Comparison of ENCODE assay signal across 8 cellular contexts in the genomic region with DNA sequence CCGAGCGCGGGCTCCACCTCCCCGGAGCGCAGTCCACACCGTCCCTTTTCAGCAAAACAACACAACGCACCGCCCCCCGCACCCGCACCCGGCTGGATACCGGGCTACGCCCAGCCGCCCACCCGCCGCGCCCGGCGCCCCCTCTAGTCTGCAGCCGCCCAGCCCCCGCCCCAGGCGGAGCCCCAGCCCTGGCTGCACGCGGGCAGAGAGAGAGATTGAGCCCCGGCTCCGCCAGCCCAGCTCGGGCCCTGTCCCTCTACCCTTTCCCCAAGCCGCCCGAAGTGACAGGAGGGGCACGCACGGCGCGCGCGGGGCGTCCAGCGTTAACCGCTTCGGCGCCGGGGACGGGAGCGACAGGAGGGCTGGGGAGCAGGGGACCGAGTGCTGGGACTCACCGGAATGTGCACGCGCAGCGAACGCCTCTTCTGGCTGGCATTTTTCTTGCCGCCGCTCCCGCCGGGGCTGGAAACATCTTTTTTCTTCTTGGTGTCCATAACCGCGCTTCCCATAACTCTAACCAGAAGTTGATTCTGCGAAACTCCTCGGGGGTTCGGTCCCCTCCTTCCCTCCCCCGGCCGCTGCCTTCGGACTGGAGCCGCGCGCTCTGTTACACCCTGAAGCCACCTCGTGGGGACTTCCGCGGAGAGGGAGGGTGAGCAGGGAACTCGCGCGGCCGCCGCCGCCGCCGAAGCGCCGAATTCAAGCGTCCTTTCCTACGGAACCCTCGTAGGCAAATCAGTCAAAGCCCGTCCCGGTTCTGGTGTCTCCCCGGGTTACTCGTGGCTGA. TPM values are rescaled to one million over a fixed set of nuclear protein-coding genes. Genes with fewer than 3 reads are reported as not detected.
DNase-seq lines count a peak whose midpoint lies in the region; ATAC-seq and TF ChIP-seq lines count a peak whose summit lies in the region.

No MANE protein-coding gene starts in this region.

- no peak overlapping the region for H2BK5ac ChIP-seq in trophoblast cell (ENCODE audit: low read depth, low read length, poor library complexity)

- H2BK12ac ChIP-seq in trophoblast cell (ENCODE audit: low read length), result no peak overlapping the region

- no peak overlapping the region for H3K27ac ChIP-seq in trophoblast cell (ENCODE audit: low read depth, low read length)
- peak overlapping the region; percentile 87 to 94 for H3K27ac ChIP-seq in tibial artery

- no CpG with 5 or more reads among the region's 84 CpGs for WGBS in trophoblast cell (ENCODE audit: extremely low coverage, insufficient coverage, insufficient read length)

- no peak overlapping the region for H4K8ac ChIP-seq in trophoblast cell (ENCODE audit: low read depth, low read length)

- H2BK120ac ChIP-seq in trophoblast cell (ENCODE audit: insufficient read depth, low read length, poor library complexity), result no peak overlapping the region

- peak overlapping the region; percentile 99 for H3K4me2 ChIP-seq in trophoblast cell (ENCODE audit: low read length)

- H3K27me3 Mint-ChIP-seq in activated naive CD4-positive, alpha-beta T cell treated with anti-CD3 and anti-CD28 coated beads, Interleukin-2, amount 10 ng/mL, durations not matched to agents 7 days and 5 days, result peaks cover 38% of the 10 kb centered on the region

- H3K4me1 ChIP-seq in trophoblast cell (ENCODE audit: control insufficient read depth in 1 of 2, insufficient read depth in 2 of 2, low read length in 2 of 2), result peaks cover 14 to 21% of the 10 kb centered on the region in 2 experiments
- H3K4me1 ChIP-seq in tibial artery, result peaks cover 0 to 25% (median 18%) of the 10 kb centered on the region in 4 donors

- peaks cover 11% of the 10 kb centered on the region for H3K4me1 Mint-ChIP-seq in activated naive CD4-positive, alpha-beta T cell treated with anti-CD3 and anti-CD28 coated beads, Interleukin-2, amount 10 ng/mL, durations not matched to agents 7 days and 5 days

- H2AK5ac ChIP-seq in trophoblast cell (ENCODE audit: low read length), result no peak overlapping the region

- CTCF ChIA-PET in activated naive CD4-positive, alpha-beta T cell treated with anti-CD3 and anti-CD28 coated beads, Interleukin-2, amount 10 ng/mL, durations not matched to agents 7 days and 5 days (lab: Charles Lee), result no interaction called here

- intact Hi-C loops in cardiac septum (cut with DNase I), result no loop called here
- intact Hi-C loops in tibial artery (cut with DNase I; ENCODE audit: low total_unique reads), result loop anchor here (10.0 kb wide), 2 partner anchors 92 to 148 kb away; a partner anchor contains a TSS

- no peak overlapping the region for H3K4ac ChIP-seq in trophoblast cell (ENCODE audit: low read depth, low read length)

- peaks cover 2% of the 10 kb centered on the region for H3K79me1 ChIP-seq in trophoblast cell (ENCODE audit: low read length)

- ATAC-seq in HG03159 (IDR thresholded peaks at IDR 0.05; ENCODE audit: unreplicated experiment), result peak; percentile 35

- no peak overlapping the region for H3K14ac ChIP-seq in trophoblast cell (ENCODE audit: low read length)

- H3K9ac ChIP-seq in trophoblast cell (ENCODE audit: low read length), result no peak overlapping the region

- H3K9me3 Mint-ChIP-seq in activated naive CD4-positive, alpha-beta T cell treated with anti-CD3 and anti-CD28 coated beads, Interleukin-2, amount 10 ng/mL, durations not matched to agents 7 days and 5 days, result no peaks in the 10 kb centered on the region

- H2AFZ ChIP-seq in trophoblast cell (ENCODE audit: insufficient read depth, low read length, poor library complexity), result peak overlapping the region; percentile 52

- H3K4me3 ChIP-seq in trophoblast cell (ENCODE audit: low read depth, low read length) (peak overlapping the region; percentile 71), tibial artery (peak overlapping the region; percentile 79 to 88)

- DNase-seq in DMS 273 (lab: John Stamatoyannopoulos, UW; ENCODE audit: unreplicated experiment), result peak; percentile 92
- peak; percentile 60 for DNase-seq in RPMI8226
- DNase-seq in activated naive CD4-positive, alpha-beta T cell treated with anti-CD3 and anti-CD28 coated beads, Interleukin-2, amount 10 ng/mL, durations not matched to agents 7 days and 5 days, result peak; percentile 86
- peak; percentile 83 for DNase-seq in cardiac septum (ENCODE audit: low spot score)
- peak in 1 of 2 donors; percentile 42 for DNase-seq in trophoblast cell
- DNase-seq in tibial artery, result peak; percentile 89 to 92
- DNase-seq in epidermal melanocyte (ENCODE audit: insufficient read length, low spot score), result no peak

- peaks cover 1% of the 10 kb centered on the region for H3K36me3 Mint-ChIP-seq in activated naive CD4-positive, alpha-beta T cell treated with anti-CD3 and anti-CD28 coated beads, Interleukin-2, amount 10 ng/mL, durations not matched to agents 7 days and 5 days

- TF ChIP-seq CTCF in tibial artery (IDR thresholded peaks at IDR 0.05), result no peak

- H4K12ac ChIP-seq in trophoblast cell (ENCODE audit: low read depth, low read length), result no peak overlapping the region

- H3K27me3 ChIP-seq in trophoblast cell (ENCODE audit: insufficient read depth, low read length), result peaks cover 32% of the 10 kb centered on the region
- no peaks in the 10 kb centered on the region for H3K27me3 ChIP-seq in tibial artery

- H4K91ac ChIP-seq in trophoblast cell (ENCODE audit: low read depth, low read length), result no peak overlapping the region

- peaks cover 3% of the 10 kb centered on the region for H3K9me3 ChIP-seq in trophoblast cell (ENCODE audit: insufficient read depth, low read depth, low read length)
- H3K9me3 ChIP-seq in tibial artery, result no peaks in the 10 kb centered on the region

- H3K36me3 ChIP-seq in trophoblast cell (ENCODE audit: control insufficient read depth in 1 of 2, insufficient read depth in 2 of 2, low read length in 2 of 2) (no peaks in the 10 kb centered on the region), tibial artery (no peaks in the 10 kb centered on the region)

- H3K4me3 Mint-ChIP-seq in activated naive CD4-positive, alpha-beta T cell treated with anti-CD3 and anti-CD28 coated beads, Interleukin-2, amount 10 ng/mL, durations not matched to agents 7 days and 5 days, result peak overlapping the region; percentile 94

- H3K23ac ChIP-seq in trophoblast cell (ENCODE audit: low read length), result no peak overlapping the region

- peak overlapping the region; percentile 90 for H3K27ac Mint-ChIP-seq in activated naive CD4-positive, alpha-beta T cell treated with anti-CD3 and anti-CD28 coated beads, Interleukin-2, amount 10 ng/mL, durations not matched to agents 7 days and 5 days

- no peaks in the 10 kb centered on the region for H3K79me2 ChIP-seq in trophoblast cell (ENCODE audit: control insufficient read depth, insufficient read depth, low read length, poor library complexity)

- H3K18ac ChIP-seq in trophoblast cell (ENCODE audit: low read length), result no peak overlapping the region

RNA-seq across cellular contexts. Expression of a gene that starts 0.6 kb away (rescaled TPM):
- 106 TPM for total RNA-seq in cardiac septum
- 34.2 and 36.3 TPM in 2 replicates for polyA plus RNA-seq in trophoblast cell (2013)
